18 cellular contexts compared by ENCODE assay signal in genomic region chr11:115652501-115652900, GRCh38.
"Had no signal": no experiment of that assay in that cellular context is flagged by ENCODE, and none has a peak within 500 bp of the region (broad histone marks: within the 10 kb centered on the region; RNA-seq: fewer than 3 reads in every experiment).

No MANE protein-coding gene starts in this region.

- H3K4me3 Mint-ChIP-seq: naive thymus-derived CD8-positive, alpha-beta T cell; stimulated activated memory B cell treated with anti-CD40 and anti-IgM and Interleukin-4, amounts not matched to agents 10 μg/mL and 1 μg/mL and 100 μg/mL, for 72 hours; stimulated activated naive CD8-positive, alpha-beta T cell treated with anti-CD3 and anti-CD28 coated beads, Interleukin-15, Interleukin-2, amounts not matched to agents 100 ng/mL and 50 ng/mL, for 24 hours had no signal

- H3K9me3 ChIP-seq: heart left ventricle, mucosa of descending colon, neutrophil, psoas muscle, right lobe of liver, tibial nerve, upper lobe of right lung, vagina had no signal

- H3K9me3 Mint-ChIP-seq: stimulated activated naive CD8-positive, alpha-beta T cell treated with anti-CD3 and anti-CD28 coated beads, Interleukin-15, Interleukin-2, amounts not matched to agents 100 ng/mL and 50 ng/mL, for 24 hours had no signal

- H3K4me1 ChIP-seq: psoas muscle, right lobe of liver, tibial nerve, upper lobe of right lung had no signal

- H3K36me3 ChIP-seq: heart left ventricle, neutrophil, right lobe of liver, tibial nerve, upper lobe of right lung, vagina had no signal

- DNase-seq: erythroblast; foreskin melanocyte; heart left ventricle; hippocampal formation; mucosa of descending colon; naive thymus-derived CD8-positive, alpha-beta T cell; psoas muscle; retina; right lobe of liver; stimulated activated CD4-positive, alpha-beta T cell treated with anti-CD3 and anti-CD28 coated beads, Interleukin-4, amount 100 ng/mL, for 1 hour; stimulated activated CD8-positive, alpha-beta memory T cell treated with anti-CD3 and anti-CD28 coated beads, Interleukin-4, amount 100 ng/mL, for 48 hours; upper lobe of right lung had no signal

- H3K27me3 ChIP-seq: right lobe of liver, vagina had no signal

- ATAC-seq: left lobe of liver; mucosa of descending colon; naive thymus-derived CD8-positive, alpha-beta T cell; right lobe of liver; upper lobe of right lung had no signal

- H3K4me1 Mint-ChIP-seq: naive thymus-derived CD8-positive, alpha-beta T cell; stimulated activated memory B cell treated with anti-CD40 and anti-IgM and Interleukin-4, amounts not matched to agents 10 μg/mL and 1 μg/mL and 100 μg/mL, for 72 hours had no signal

- H3K4me3 ChIP-seq: heart left ventricle, mucosa of descending colon, psoas muscle, right lobe of liver, tibial nerve, upper lobe of right lung, vagina had no signal

- H3K36me3 Mint-ChIP-seq: stimulated activated memory B cell treated with anti-CD40 and anti-IgM and Interleukin-4, amounts not matched to agents 10 μg/mL and 1 μg/mL and 100 μg/mL, for 72 hours had no signal

- H3K27ac ChIP-seq: heart left ventricle, neutrophil, psoas muscle, right lobe of liver, tibial nerve, upper lobe of right lung, vagina had no signal

- H3K27ac Mint-ChIP-seq: naive thymus-derived CD8-positive, alpha-beta T cell; stimulated activated memory B cell treated with anti-CD40 and anti-IgM and Interleukin-4, amounts not matched to agents 10 μg/mL and 1 μg/mL and 100 μg/mL, for 72 hours; stimulated activated naive CD8-positive, alpha-beta T cell treated with anti-CD3 and anti-CD28 coated beads, Interleukin-15, Interleukin-2, amounts not matched to agents 100 ng/mL and 50 ng/mL, for 24 hours had no signal
